ENCODE assay signal across 8 cellular contexts in the genomic region with DNA sequence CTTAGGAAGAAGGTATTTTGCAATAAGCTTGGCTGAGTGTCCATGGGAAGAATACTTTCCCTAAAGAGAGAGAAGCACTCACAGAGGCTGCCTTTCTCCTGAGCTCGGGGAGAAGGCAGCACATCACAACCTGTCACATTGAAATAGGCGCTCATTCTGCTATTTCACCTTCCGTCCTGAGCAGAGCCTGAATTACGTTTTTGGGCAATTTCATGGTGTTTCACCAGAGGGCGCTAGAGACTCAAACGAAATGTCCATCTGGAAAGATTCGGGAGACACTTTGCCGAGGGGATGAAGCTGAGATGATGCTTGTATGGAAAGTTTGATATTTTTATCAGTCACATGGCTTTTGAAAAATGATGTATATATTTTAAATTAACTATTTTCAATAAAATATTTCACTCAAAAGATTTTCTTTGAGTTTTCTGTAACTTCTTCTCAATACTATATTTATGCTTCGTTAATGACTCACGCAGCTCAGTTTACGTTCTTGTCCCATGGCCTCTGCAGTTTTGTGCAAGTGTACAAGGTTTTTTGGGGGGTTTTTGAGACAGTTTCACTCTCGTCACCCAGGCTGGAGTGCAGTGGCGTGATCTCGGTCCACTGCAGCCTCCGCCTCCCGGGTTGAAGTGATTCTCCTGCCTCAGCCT. TPM values are rescaled to one million over a fixed set of nuclear protein-coding genes. Genes with fewer than 3 reads are reported as not detected.
DNase-seq lines count a peak whose midpoint lies in the region; ATAC-seq and TF ChIP-seq lines count a peak whose summit lies in the region.

No MANE protein-coding gene starts in this region.

- H3K4me1 ChIP-seq in parathyroid adenoma = no peaks in the 10 kb centered on the region

- no peaks in the 10 kb centered on the region for H3K27me3 ChIP-seq in parathyroid adenoma (ENCODE audit: control insufficient read depth, insufficient read depth, low read length)

- DNase-seq in GM13976 (ENCODE audit: low spot score) (no peak), NCI-H460 (ENCODE audit: extremely low read depth, low read depth) (peak; percentile 56), glomerular visceral epithelial cell (ENCODE audit: extremely low spot score) (peak; percentile 46), NCI-H2029 treated with DMSO at 0.1 percent for 48 hours (lab: John Stamatoyannopoulos, UW) (no peak)
- DNase-seq in activated gamma-delta T cell treated with anti-CD3 and anti-CD28 coated beads, Interleukin-2, amount 50 U/mL, for 16 hours (ENCODE audit: low read depth) = peak; percentile 21

- no peak overlapping the region for H2AFZ ChIP-seq in parathyroid adenoma

- H3K36me3 ChIP-seq in parathyroid adenoma (ENCODE audit: control insufficient read depth, insufficient read depth, low read length) = no peaks in the 10 kb centered on the region

- no peak overlapping the region for H3K4me2 ChIP-seq in parathyroid adenoma (ENCODE audit: low read length)

- TF ChIP-seq CTCF in C4-2B (conservative IDR thresholded peaks at IDR 0.05) = peak; percentile 92
- peak; percentile 60 for TF ChIP-seq CTCF in GM13976 (IDR thresholded peaks at IDR 0.05; ENCODE audit: borderline replicate concordance, control extremely low read depth, extremely low read depth, insufficient read depth, missing control alignments)
- TF ChIP-seq CTCF in parathyroid adenoma (IDR thresholded peaks at IDR 0.05) = peak; percentile 85

- no peaks in the 10 kb centered on the region for H3K9me3 ChIP-seq in parathyroid adenoma (ENCODE audit: control insufficient read depth, low read length)

- ATAC-seq in GM19328 (IDR thresholded peaks at IDR 0.05; ENCODE audit: unreplicated experiment) = no peak

- no peak overlapping the region for H3K4me3 ChIP-seq in parathyroid adenoma (ENCODE audit: low read depth, low read length)

- H3K27ac ChIP-seq in C4-2B (no peak overlapping the region), parathyroid adenoma (no peak overlapping the region)

- H3K79me2 ChIP-seq in parathyroid adenoma = no peaks in the 10 kb centered on the region

- H3K9ac ChIP-seq in parathyroid adenoma = no peak overlapping the region

- in situ Hi-C loops in GM13976 (cut with MboI; ENCODE audit: low sequenced_read_pairs, unreplicated experiment) = no loop called here

RNA-seq across cellular contexts. Expression of gene B4GALNT3, which starts 17.4 kb away (rescaled TPM):
- 1.4 and 1.7 TPM in 2 replicates for total RNA-seq in NCI-H460 (2014; rRNA removed; shearing (Covaris generic))
- 3.6 and 4.2 TPM in 2 replicates for polyA plus RNA-seq in NCI-H460 (2014; cell fraction: nucleus; rRNA removed)

RNA-seq across cellular contexts. Expression of gene CCDC77, which starts 40.9 kb away (rescaled TPM):
- total RNA-seq in NCI-H460 (2014; rRNA removed; shearing (Covaris generic)) = 28.9 and 31.8 TPM in 2 replicates
- 60.6 and 92.3 TPM in 2 replicates for polyA plus RNA-seq in NCI-H460 (2014; cell fraction: nucleus; rRNA removed)

RNA-seq across cellular contexts. Expression of gene KDM5A, which starts 53.2 kb away (rescaled TPM):
- total RNA-seq in NCI-H460 (2014; rRNA removed; shearing (Covaris generic)) = 30.6 and 34.3 TPM in 2 replicates
- 21.0 and 35.3 TPM in 2 replicates for polyA plus RNA-seq in NCI-H460 (2014; cell fraction: nucleus; rRNA removed)

Comparison
In these comparisons a context has a peak if more than half of its experiments do, and no peak if none do; other contexts are left out.
1. DNase-seq: peak in NCI-H460 (single experiment), activated gamma-delta T cell treated with anti-CD3 and anti-CD28 coated beads, Interleukin-2, amount 50 U/mL, for 16 hours (single experiment) and glomerular visceral epithelial cell (single experiment); none in GM13976 (single experiment) and NCI-H2029 treated with DMSO at 0.1 percent for 48 hours (single experiment).
2. Peak in every context shown above with its lines, with median percentiles within 50 percentile points of each other: CTCF ChIP-seq.